ENCODE assay signal across 14 cellular contexts in genomic region chr11:125069796-125070195, GRCh38. TPM values are rescaled to one million over a fixed set of nuclear protein-coding genes. Genes with fewer than 3 reads are reported as not detected.
A peak's percentile ranks its signal among the peaks of the same experiment; 100 is the strongest.
DNase-seq lines count a peak whose midpoint lies in the region; ATAC-seq and TF ChIP-seq lines count a peak whose summit lies in the region.
"Had no signal": no experiment of that assay in that cellular context is flagged by ENCODE, and none has a peak within 500 bp of the region (broad histone marks: within the 10 kb centered on the region; RNA-seq: fewer than 3 reads in every experiment).

No MANE protein-coding gene starts in this region.

- RAD21 ChIA-PET in HCT116 (lab: Charles Lee; ENCODE audit: low non-redundant PET in 1 of 2, low total read pairs in 2 of 2, uncharacterized antibody in 2 of 2, unreplicated experiment in 2 of 2): no interaction called here

- H3K27ac Mint-ChIP-seq in osteocyte (ENCODE audit: unreplicated experiment): no peak overlapping the region
- H3K27ac Mint-ChIP-seq: activated T-cell treated with anti-CD3 and anti-CD28 coated beads, Interleukin-2, amount 50 U/mL, for 72 hours had no signal

- no peak overlapping the region for H3K27ac ChIP-seq in HCT116 (ENCODE audit: low read depth, low read length)
- peak overlapping the region; percentile 78 to 97 (median 95) for H3K27ac ChIP-seq in adrenal gland
- peak overlapping the region; percentile 58 for H3K27ac ChIP-seq in lower lobe of right lung

- no peak overlapping the region for H3K4me3 ChIP-seq in HCT116 (replicated peaks in 1 of 2; ENCODE audit: low read depth in 1 of 2, low read length in 2 of 2)
- H3K4me3 ChIP-seq in adrenal gland: no peak overlapping the region
- H3K4me3 ChIP-seq in lower lobe of right lung: no peak overlapping the region
- H3K4me3 ChIP-seq: heart right ventricle had no signal

- peak overlapping the region; percentile 72 for H3K4me2 ChIP-seq in HCT116 (ENCODE audit: low read length)

- H3K4me1 ChIP-seq in HCT116 (ENCODE audit: control insufficient read depth in 1 of 2, insufficient read depth in 2 of 2, low read length in 2 of 2) (peaks cover 20 to 35% of the 10 kb centered on the region in 2 experiments), adrenal gland (replicated peaks in 1 of 2) (peaks cover 41 to 92% of the 10 kb centered on the region in 2 donors), lower lobe of right lung (peaks cover 25% of the 10 kb centered on the region)

- TF ChIP-seq RAD21 in HCT116 (IDR thresholded peaks at IDR 0.05; ENCODE audit: low read depth): no peak

- H3K36me3 ChIP-seq in HCT116 (ENCODE audit: control insufficient read depth in 1 of 2, insufficient read depth in 2 of 2, low read length in 2 of 2) (no peaks in the 10 kb centered on the region), adrenal gland (replicated peaks in 1 of 2) (no peaks in the 10 kb centered on the region), lower lobe of right lung (no peaks in the 10 kb centered on the region)
- H3K36me3 ChIP-seq: heart right ventricle had no signal

- peaks cover 5% of the 10 kb centered on the region for H3K27me3 Mint-ChIP-seq in osteocyte (ENCODE audit: unreplicated experiment)

- ATAC-seq in HCT116 (peak; percentile 32), lower lobe of right lung (no peak), HG03280 (IDR thresholded peaks at IDR 0.05; ENCODE audit: unreplicated experiment) (no peak)

- TF ChIP-seq POLR2A in HCT116 (IDR thresholded peaks at IDR 0.05; ENCODE audit: borderline replicate concordance, extremely low read depth, insufficient read depth, insufficient read length): no peak
- no peak for TF ChIP-seq POLR2A in adrenal gland (IDR thresholded peaks at IDR 0.05)

- no peak overlapping the region for H2AFZ ChIP-seq in HCT116 (ENCODE audit: low read depth, low read length, poor library complexity, severe bottlenecking)

- H3K9me3 Mint-ChIP-seq in osteocyte (ENCODE audit: unreplicated experiment): no peaks in the 10 kb centered on the region
- H3K9me3 Mint-ChIP-seq: activated T-cell treated with anti-CD3 and anti-CD28 coated beads, Interleukin-2, amount 50 U/mL, for 72 hours; neural crest cell had no signal

- no peaks in the 10 kb centered on the region for H4K20me1 ChIP-seq in HCT116 (ENCODE audit: insufficient read depth)

- H3K9ac ChIP-seq in HCT116 (ENCODE audit: low read length): no peak overlapping the region

- intact Hi-C loops in HCT116 (cut with micrococcal nuclease): no loop called here
- intact Hi-C loops in adrenal gland (cut with DNase I): no loop called here
- intact Hi-C loops in lower lobe of right lung (cut with DNase I): no loop called here

- no peaks in the 10 kb centered on the region for H3K9me3 ChIP-seq in HCT116 (ENCODE audit: control insufficient read depth in 1 of 2, insufficient read depth in 1 of 2, low read depth in 1 of 2, low read length in 2 of 2)
- H3K9me3 ChIP-seq in adrenal gland (replicated peaks in 1 of 3): no peaks in the 10 kb centered on the region
- H3K9me3 ChIP-seq in lower lobe of right lung: no peaks in the 10 kb centered on the region
- H3K9me3 ChIP-seq: heart right ventricle had no signal

- 64 to 100% (median 66%) methylated on average over 1 to 5 of the region's 5 CpGs for whole genome bisulfite sequencing in adrenal gland, 4 donors

- no peaks in the 10 kb centered on the region for H3K36me3 Mint-ChIP-seq in osteocyte (ENCODE audit: unreplicated experiment)

- POLR2A ChIA-PET in HCT116 (lab: Charles Lee): interaction anchor here (1.6 kb wide), 1 partner anchor 13 kb away, joined by 7 read pairs; no protein-coding TSS in a partner anchor

- BruUV-seq in HCT116 (replicated peaks; lab: Mats Ljungman, UMichigan): no TSS peak

- TF ChIP-seq CTCF in HCT116 (IDR thresholded peaks at IDR 0.05 in 2 of 3, conservative IDR thresholded peaks at IDR 0.05 in 1 of 3; ENCODE audit: borderline replicate concordance in 1 of 3, insufficient read depth in 1 of 3, low read depth in 2 of 3, low read length in 2 of 3) (no peak), adrenal gland (IDR thresholded peaks at IDR 0.05) (no peak), lower lobe of right lung (IDR thresholded peaks at IDR 0.05) (no peak), osteocyte (IDR thresholded peaks at IDR 0.05) (no peak)

- peaks cover 24% of the 10 kb centered on the region for H3K4me1 Mint-ChIP-seq in osteocyte (ENCODE audit: unreplicated experiment)

- CTCF ChIA-PET in HCT116 (lab: Charles Lee): interaction anchor here (0.5 kb wide), 1 partner anchor 13 kb away, joined by 3 read pairs; no protein-coding TSS in a partner anchor

- H3K9me2 ChIP-seq in HCT116 (ENCODE audit: insufficient read depth): no peaks in the 10 kb centered on the region

- H3K79me2 ChIP-seq in HCT116 (ENCODE audit: insufficient read depth, low read length): no peaks in the 10 kb centered on the region

- no peak overlapping the region for H3K4me3 Mint-ChIP-seq in osteocyte (ENCODE audit: unreplicated experiment)
- H3K4me3 Mint-ChIP-seq: activated T-cell treated with anti-CD3 and anti-CD28 coated beads, Interleukin-2, amount 50 U/mL, for 72 hours; neural crest cell had no signal

- DNase-seq in AG08395 (ENCODE audit: low spot score) (peak; percentile 38), HCT116 (ENCODE audit: low read depth, low spot score) (no peak), adrenal gland (peak in 4 of 7 donors; percentile 28 to 51 (median 31)), lower lobe of right lung (no peak), COLO829 (ENCODE audit: low spot score) (no peak), osteocyte (ENCODE audit: extremely low spot score, unreplicated experiment) (no peak)
- no peak for DNase-seq in activated CD8-positive, alpha-beta memory T cell treated with anti-CD3 and anti-CD28 coated beads, Interleukin-2, amount 50 U/mL, for 4 hours
- DNase-seq: activated T-cell treated with anti-CD3 and anti-CD28 coated beads, Interleukin-2, amount 50 U/mL, for 72 hours; heart right ventricle; NCI-H1092; stimulated activated CD4-positive, alpha-beta T cell treated with anti-CD3 and anti-CD28 coated beads, Interleukin-4, amount 100 ng/mL, for 4 hours; trophoblast cell had no signal

- no peaks in the 10 kb centered on the region for H3K27me3 ChIP-seq in HCT116 (ENCODE audit: insufficient read depth, low read length)
- no peaks in the 10 kb centered on the region for H3K27me3 ChIP-seq in adrenal gland
- peaks cover 13% of the 10 kb centered on the region for H3K27me3 ChIP-seq in lower lobe of right lung (ENCODE audit: low read depth)

TF ChIP-seq in HCT116, 20 proteins besides CTCF, POLR2A, EP300 and RAD21:
- TF ChIP-seq YY1 (IDR thresholded peaks at IDR 0.05; ENCODE audit: extremely low read depth, insufficient replicate concordance, low read depth, low read length) (peak; percentile 17), ZNF274 (IDR thresholded peaks at IDR 0.05; ENCODE audit: low read depth, low read length) (no peak), EGR1 (IDR thresholded peaks at IDR 0.05; ENCODE audit: low read depth) (no peak)

RNA-seq across cellular contexts. Expression of gene SLC37A2, which starts 6.7 kb away (rescaled TPM):
- 5.1 TPM for total RNA-seq in HCT116 (2021; ENCODE audit: unreplicated experiment)
- polyA plus RNA-seq in HCT116 (2012): 3.8 and 4.2 TPM in 2 replicates
- total RNA-seq in adrenal gland: 100 to 1,000 TPM in 7 of 8 donors, 10 to 100 TPM in 1; 85.3 to 389 (median 177) TPM
- 100 to 1,000 TPM in 1 of 3 donors, 10 to 100 TPM in 2; 73.4 to 274 (median 75.9) TPM for polyA plus RNA-seq in adrenal gland
- total RNA-seq in lower lobe of right lung: 25.0 TPM
- total RNA-seq in osteocyte: 0.37 and 0.64 TPM in 2 replicates

RNA-seq across cellular contexts. Expression of gene TMEM218, which starts 41.6 kb away (rescaled TPM):
- total RNA-seq in HCT116 (2021; ENCODE audit: unreplicated experiment) (17.9 TPM), adrenal gland (10 to 100 TPM; 19.7 to 42.3 (median 25.8) TPM), lower lobe of right lung (20.5 TPM), osteocyte (19.9 and 23.7 TPM in 2 replicates)
- 13.3 and 16.6 TPM in 2 replicates for polyA plus RNA-seq in HCT116 (2012)
- 10 to 100 TPM; 19.3 to 38.7 (median 20.4) TPM for polyA plus RNA-seq in adrenal gland

Comparison
In these comparisons a context has a peak if more than half of its experiments do, and no peak if none do; other contexts are left out.
1. DNase-seq: peak in AG08395 (single experiment) and adrenal gland (4 of 7); none in HCT116 (single experiment), lower lobe of right lung (single experiment), COLO829 (single experiment), osteocyte (single experiment) and activated CD8-positive, alpha-beta memory T cell treated with anti-CD3 and anti-CD28 coated beads, Interleukin-2, amount 50 U/mL, for 4 hours (single experiment).